In genomic region chr7:108570146-108570755, GRCh38 we compare ENCODE assay signal across 8 cellular contexts. TPM values are rescaled to one million over a fixed set of nuclear protein-coding genes. Genes with fewer than 3 reads are reported as not detected.
DNase-seq lines count a peak whose midpoint lies in the region; ATAC-seq and TF ChIP-seq lines count a peak whose summit lies in the region.

No MANE protein-coding gene starts in this region.

- peaks cover 43% of the 10 kb centered on the region for H3K36me3 Mint-ChIP-seq in activated naive CD8-positive, alpha-beta T cell treated with anti-CD3 and anti-CD28 coated beads for 36 hours

- intact Hi-C loops in left ventricle myocardium inferior (cut with micrococcal nuclease): no loop called here
- intact Hi-C loops in prostate gland (cut with DNase I): no loop called here

- no peaks in the 10 kb centered on the region for H3K9me3 Mint-ChIP-seq in activated naive CD8-positive, alpha-beta T cell treated with anti-CD3 and anti-CD28 coated beads for 36 hours

- peaks cover 46% of the 10 kb centered on the region for H3K36me3 ChIP-seq in HUES48 (ENCODE audit: control insufficient read depth, insufficient read depth, low read length)
- H3K36me3 ChIP-seq in RWPE2 (ENCODE audit: low read depth): peaks cover 60% of the 10 kb centered on the region
- H3K36me3 ChIP-seq in left ventricle myocardium inferior: peaks cover 32% of the 10 kb centered on the region
- H3K36me3 ChIP-seq in prostate gland: no peaks in the 10 kb centered on the region

- peak overlapping the region; percentile 83 for H3K9ac ChIP-seq in HUES48 (ENCODE audit: low read depth, low read length)

- peaks cover 41% of the 10 kb centered on the region for H3K4me1 Mint-ChIP-seq in activated naive CD8-positive, alpha-beta T cell treated with anti-CD3 and anti-CD28 coated beads for 36 hours

- WGBS in prostate gland: under 1% methylated on average over 36 of the region's 36 CpGs

- H3K27me3 ChIP-seq in HUES48 (ENCODE audit: control insufficient read depth, insufficient read depth, low read length): no peaks in the 10 kb centered on the region
- H3K27me3 ChIP-seq in RWPE2 (ENCODE audit: insufficient read depth, poor library complexity, severe bottlenecking): no peaks in the 10 kb centered on the region
- no peaks in the 10 kb centered on the region for H3K27me3 ChIP-seq in left ventricle myocardium inferior (ENCODE audit: low read depth)
- H3K27me3 ChIP-seq in prostate gland (replicated peaks; ENCODE audit: insufficient read depth): no peaks in the 10 kb centered on the region

- TF ChIP-seq CTCF in RWPE2 (IDR thresholded peaks at IDR 0.05; ENCODE audit: poor library complexity, severe bottlenecking) (no peak), left ventricle myocardium inferior (IDR thresholded peaks at IDR 0.05; ENCODE audit: borderline replicate concordance) (no peak), prostate gland (IDR thresholded peaks at IDR 0.05) (no peak)

- H3K4me3 ChIP-seq in HUES48 (ENCODE audit: low read depth, low read length) (peak overlapping the region; percentile 85), RWPE2 (ENCODE audit: severe bottlenecking) (peak overlapping the region; percentile 75), left ventricle myocardium inferior (peak overlapping the region; percentile 93), prostate gland (peak overlapping the region; percentile 53 to 90)

- no peaks in the 10 kb centered on the region for H3K27me3 Mint-ChIP-seq in activated naive CD8-positive, alpha-beta T cell treated with anti-CD3 and anti-CD28 coated beads for 36 hours

- H3K27ac ChIP-seq in HUES48 (ENCODE audit: low read depth, low read length) (peak overlapping the region; percentile 86), RWPE2 (ENCODE audit: poor library complexity, severe bottlenecking) (peak overlapping the region; percentile 71), left ventricle myocardium inferior (replicated peaks) (peak overlapping the region; percentile 96), prostate gland (peak overlapping the region; percentile 89 to 97)

- peak overlapping the region; percentile 99 for H3K27ac Mint-ChIP-seq in activated naive CD8-positive, alpha-beta T cell treated with anti-CD3 and anti-CD28 coated beads for 36 hours

- peak; percentile 28 for DNase-seq in COR-L47 (lab: John Stamatoyannopoulos, UW)
- DNase-seq in RWPE2 (ENCODE audit: low spot score): no peak
- peak; percentile 38 for DNase-seq in activated naive CD8-positive, alpha-beta T cell treated with anti-CD3 and anti-CD28 coated beads for 36 hours
- DNase-seq in left ventricle myocardium inferior: peak; percentile 32
- peak; percentile 51 for DNase-seq in prostate gland (ENCODE audit: low spot score)

- H3K4me1 ChIP-seq in HUES48 (ENCODE audit: control insufficient read depth, insufficient read depth, low read length) (peaks cover 18% of the 10 kb centered on the region; the same call in 1 of the 2 replicates), RWPE2 (ENCODE audit: insufficient read depth, poor library complexity, severe bottlenecking) (peaks cover 20% of the 10 kb centered on the region), left ventricle myocardium inferior (peaks cover 92% of the 10 kb centered on the region), prostate gland (replicated peaks) (no peaks in the 10 kb centered on the region)

- TF ChIP-seq POLR2A in prostate gland (IDR thresholded peaks at IDR 0.05): no peak

- peak overlapping the region; percentile 98 for H3K4me3 Mint-ChIP-seq in activated naive CD8-positive, alpha-beta T cell treated with anti-CD3 and anti-CD28 coated beads for 36 hours

- H3K9me3 ChIP-seq in HUES48 (ENCODE audit: control insufficient read depth, insufficient read depth, low read length) (no peaks in the 10 kb centered on the region), RWPE2 (ENCODE audit: severe bottlenecking) (no peaks in the 10 kb centered on the region), left ventricle myocardium inferior (replicated peaks) (no peaks in the 10 kb centered on the region), prostate gland (no peaks in the 10 kb centered on the region)

- peak; percentile 19 for ATAC-seq in GM21390 (IDR thresholded peaks at IDR 0.05; ENCODE audit: unreplicated experiment)
- ATAC-seq in RWPE2 (ENCODE audit: low read depth): peak; percentile 38
- no peak for ATAC-seq in HG03457 (IDR thresholded peaks at IDR 0.05; ENCODE audit: unreplicated experiment)

RNA-seq across cellular contexts. Expression of gene DNAJB9, which starts 0.6 kb away (rescaled TPM):
- total RNA-seq in activated naive CD8-positive, alpha-beta T cell treated with anti-CD3 and anti-CD28 coated beads for 36 hours: 1 to 10 TPM; 7.9 TPM
- total RNA-seq in left ventricle myocardium inferior: 47.9 TPM
- 10 to 100 TPM; 27.2 to 64.0 TPM for total RNA-seq in prostate gland

RNA-seq across cellular contexts. Expression of gene THAP5, which starts 0.7 kb away (rescaled TPM):
- total RNA-seq in activated naive CD8-positive, alpha-beta T cell treated with anti-CD3 and anti-CD28 coated beads for 36 hours: 10 to 100 TPM; 34.9 to 37.0 TPM
- total RNA-seq in left ventricle myocardium inferior: 24.4 TPM
- total RNA-seq in prostate gland: 10 to 100 TPM; 21.3 to 23.4 TPM

RNA-seq across cellular contexts. Expression of gene PNPLA8, which starts 44.3 kb away (rescaled TPM):
- 10 to 100 TPM; 14.8 to 15.2 TPM for total RNA-seq in activated naive CD8-positive, alpha-beta T cell treated with anti-CD3 and anti-CD28 coated beads for 36 hours
- total RNA-seq in left ventricle myocardium inferior (32.4 TPM), prostate gland (10 to 100 TPM; 25.8 to 27.3 TPM)
